In the genomic region with DNA sequence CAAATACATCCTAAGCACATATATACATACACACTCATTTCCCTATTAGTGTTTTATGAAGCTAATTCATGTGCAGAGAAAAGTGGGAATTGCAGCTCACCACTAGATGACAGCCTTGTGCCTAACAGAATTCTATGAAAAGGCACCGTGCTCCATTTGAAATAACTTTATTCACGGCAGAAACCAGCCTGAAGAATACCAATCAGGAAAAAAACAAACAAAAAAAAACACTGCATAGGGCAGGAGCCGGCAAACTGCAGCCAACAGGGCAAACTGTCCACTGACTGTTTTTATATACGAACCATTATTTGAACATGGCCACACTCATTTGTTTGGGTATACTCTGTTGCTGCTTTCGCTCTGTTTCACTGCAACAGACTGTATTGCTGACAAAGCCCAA, we compare ENCODE assay signal across 8 cellular contexts. TPM values are rescaled to one million over a fixed set of nuclear protein-coding genes. Genes with fewer than 3 reads are reported as not detected.
A peak's percentile ranks its signal among the peaks of the same experiment; 100 is the strongest.
DNase-seq lines count a peak whose midpoint lies in the region; ATAC-seq and TF ChIP-seq lines count a peak whose summit lies in the region.

No MANE protein-coding gene starts in this region.

- no peaks in the 10 kb centered on the region for H3K4me1 Mint-ChIP-seq in nephron progenitor cell

- DNase-seq in AG04450 (ENCODE audit: low read depth, low spot score) (peak; percentile 18), GM13976 (ENCODE audit: low spot score) (peak; percentile 12), OCI-LY7 (ENCODE audit: low spot score) (peak; percentile 32), epithelial cell of proximal tubule (ENCODE audit: low read depth) (no peak), nephron progenitor cell (no peak), vagina (ENCODE audit: extremely low spot score in 2 of 2) (no peak)

- ATAC-seq in HG02798 (IDR thresholded peaks at IDR 0.05; ENCODE audit: poor library complexity, unreplicated experiment) = no peak
- no peak for ATAC-seq in GM21526 (IDR thresholded peaks at IDR 0.05; ENCODE audit: low FRiP score, unreplicated experiment)

- no peaks in the 10 kb centered on the region for H3K4me1 ChIP-seq in OCI-LY7 (ENCODE audit: insufficient read depth, low read length, poor library complexity, severe bottlenecking)
- H3K4me1 ChIP-seq in vagina = no peaks in the 10 kb centered on the region

- in situ Hi-C loops in GM13976 (cut with MboI; ENCODE audit: low sequenced_read_pairs, unreplicated experiment) = no loop called here

- peaks cover 25% of the 10 kb centered on the region for H3K36me3 Mint-ChIP-seq in nephron progenitor cell (ENCODE audit: low read depth)

- no peak overlapping the region for H3K27ac Mint-ChIP-seq in nephron progenitor cell

- no peaks in the 10 kb centered on the region for H3K9me3 Mint-ChIP-seq in nephron progenitor cell

- TF ChIP-seq POLR2A in vagina (IDR thresholded peaks at IDR 0.05) = no peak

- H3K36me3 ChIP-seq in OCI-LY7 (ENCODE audit: insufficient read depth, low read length) = peaks cover 67% of the 10 kb centered on the region
- no peaks in the 10 kb centered on the region for H3K36me3 ChIP-seq in vagina

- no peaks in the 10 kb centered on the region for H3K79me2 ChIP-seq in OCI-LY7 (ENCODE audit: insufficient read depth, low read depth, low read length)

- no peak overlapping the region for H3K4me2 ChIP-seq in OCI-LY7 (ENCODE audit: low read length)

- CTCF ChIA-PET in AG04450 (lab: Charles Lee) = interaction anchor here (0.6 to 2.2 kb wide), 16 partner anchors 9 to 779 kb away, joined by 3 to 19 read pairs (median 4); a partner anchor contains a TSS
- CTCF ChIA-PET in OCI-LY7 (lab: Charles Lee; ENCODE audit: unreplicated experiment) = no interaction called here

- H2AFZ ChIP-seq in OCI-LY7 (ENCODE audit: low read length) = no peak overlapping the region

- H3K9me3 ChIP-seq in AG04450 (ENCODE audit: control insufficient read depth, insufficient read depth, low read length) = no peaks in the 10 kb centered on the region
- no peaks in the 10 kb centered on the region for H3K9me3 ChIP-seq in OCI-LY7 (ENCODE audit: low read length)
- H3K9me3 ChIP-seq in vagina = no peaks in the 10 kb centered on the region

- no peaks in the 10 kb centered on the region for H4K20me1 ChIP-seq in OCI-LY7 (ENCODE audit: insufficient read depth, low read length)

- no TSS peak for BruUV-seq in OCI-LY7 (replicated peaks; lab: Mats Ljungman, UMichigan)

- H3K4me3 Mint-ChIP-seq in nephron progenitor cell = no peak overlapping the region

- H3K9me2 ChIP-seq in OCI-LY7 (ENCODE audit: insufficient read depth, low read length) = no peaks in the 10 kb centered on the region

- H3K27ac ChIP-seq in AG04450 (ENCODE audit: low read depth, low read length) = no peak overlapping the region
- no peak overlapping the region for H3K27ac ChIP-seq in OCI-LY7 (ENCODE audit: low read depth, low read length, poor library complexity, severe bottlenecking)
- H3K27ac ChIP-seq in vagina = no peak overlapping the region

- H3K4me3 ChIP-seq in AG04450 (ENCODE audit: low read depth, low read length) (no peak overlapping the region), OCI-LY7 (ENCODE audit: low read depth, low read length, poor library complexity, severe bottlenecking) (no peak overlapping the region), epithelial cell of proximal tubule (ENCODE audit: low read depth, low read length) (no peak overlapping the region), vagina (no peak overlapping the region)

- H3K27me3 ChIP-seq in AG04450 (ENCODE audit: control insufficient read depth, insufficient read depth, low read length) = no peaks in the 10 kb centered on the region
- no peaks in the 10 kb centered on the region for H3K27me3 ChIP-seq in vagina

- H3K27me3 Mint-ChIP-seq in nephron progenitor cell (ENCODE audit: low read depth, poor library complexity) = no peaks in the 10 kb centered on the region

- TF ChIP-seq CTCF in AG04450 (IDR thresholded peaks at IDR 0.05; ENCODE audit: low read depth, low read length) = peak; percentile 89
- TF ChIP-seq CTCF in GM13976 (IDR thresholded peaks at IDR 0.05; ENCODE audit: borderline replicate concordance, control extremely low read depth, extremely low read depth, insufficient read depth, missing control alignments) = peak; percentile 41
- TF ChIP-seq CTCF in OCI-LY7 (conservative IDR thresholded peaks at IDR 0.05; ENCODE audit: low read length) = peak; percentile 77
- peak; percentile 91 for TF ChIP-seq CTCF in epithelial cell of proximal tubule (conservative IDR thresholded peaks at IDR 0.05; ENCODE audit: low read depth, low read length)
- peak; percentile 39 for TF ChIP-seq CTCF in nephron progenitor cell (IDR thresholded peaks at IDR 0.05)
- TF ChIP-seq CTCF in vagina (IDR thresholded peaks at IDR 0.05) = peak in 1 of 3 experiments; percentile 28

- intact Hi-C loops in OCI-LY7 (cut with micrococcal nuclease; ENCODE audit: unreplicated experiment) (no loop called here), vagina (cut with DNase I) (no loop called here)

- POLR2A ChIA-PET in AG04450 (lab: Yijun Ruan, JAX) = interaction anchor here (0.6 kb wide), 1 partner anchor 43 kb away, joined by 4 read pairs; no protein-coding TSS in a partner anchor
- POLR2A ChIA-PET in OCI-LY7 (lab: Charles Lee) = interaction anchor here (0.6 to 1.0 kb wide), 2 partner anchors 9 to 288 kb away, joined by 4 read pairs; no protein-coding TSS in a partner anchor

RNA-seq across cellular contexts. Expression of a gene that starts 33.6 kb away (rescaled TPM):
- 5.5 and 6.1 TPM in 2 replicates for polyA plus RNA-seq in AG04450 (2011; rRNA removed)
- polyA minus RNA-seq in AG04450 (2011; rRNA and poly(A)+ RNA removed) = 4.5 and 7.6 TPM in 2 replicates
- 7.9 and 11.1 TPM in 2 replicates for total RNA-seq in OCI-LY7 (2014; rRNA removed; shearing (Covaris generic))
- total RNA-seq in OCI-LY7 (2022) (12.6 and 14.6 TPM in 2 replicates), epithelial cell of proximal tubule (13.2 and 21.3 TPM in 2 replicates), vagina (15.5 TPM)

Comparison
In these comparisons a context has a peak if more than half of its experiments do, and no peak if none do; other contexts are left out.
1. DNase-seq: peak in AG04450 (single experiment), GM13976 (single experiment) and OCI-LY7 (single experiment); none in epithelial cell of proximal tubule (single experiment), nephron progenitor cell (single experiment) and vagina (0 of 2).